In the genomic region with DNA sequence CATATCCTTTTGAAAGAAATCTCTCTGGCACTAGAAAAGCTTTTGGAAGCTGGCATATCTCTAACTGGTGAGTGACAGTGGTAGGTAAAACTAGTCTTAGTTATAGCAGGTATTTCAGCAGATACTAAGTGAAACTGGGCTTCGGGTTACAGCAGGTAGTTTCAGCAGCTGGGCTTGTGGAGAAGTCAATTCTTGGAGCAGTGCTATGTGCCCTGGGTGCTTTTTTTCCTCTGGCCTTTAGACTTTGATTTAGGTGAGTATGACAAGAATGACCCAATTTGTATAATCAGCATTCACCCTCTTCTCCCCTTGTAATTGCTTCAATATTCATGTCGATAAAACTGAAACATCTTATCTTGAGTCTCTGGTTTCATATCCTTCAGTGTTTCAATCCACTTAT, we compare ENCODE assay signal across 22 cellular contexts.
DNase-seq lines count a peak whose midpoint lies in the region; ATAC-seq and TF ChIP-seq lines count a peak whose summit lies in the region.
"Had no signal": no experiment of that assay in that cellular context is flagged by ENCODE, and none has a peak within 500 bp of the region (broad histone marks: within the 10 kb centered on the region; RNA-seq: fewer than 3 reads in every experiment).

No MANE protein-coding gene starts in this region.

- H3K36me3 ChIP-seq in HEK293 (ENCODE audit: control insufficient read depth in 2 of 2, insufficient read depth in 1 of 2, low read length in 2 of 2) (no peaks in the 10 kb centered on the region), ovary (no peaks in the 10 kb centered on the region)
- H3K36me3 ChIP-seq: BLaER1 had no signal

- POLR2A ChIA-PET in HEK293 (lab: Yijun Ruan, JAX) (no interaction called here), MCF 10A (lab: Yijun Ruan, JAX) (no interaction called here)

- intact Hi-C loops in MCF 10A (cut with micrococcal nuclease), result no loop called here
- intact Hi-C loops in ovary (cut with DNase I), result no loop called here

- H3K9me3 Mint-ChIP-seq in memory B cell (no peaks in the 10 kb centered on the region), MCF 10A (ENCODE audit: unreplicated experiment) (no peaks in the 10 kb centered on the region)
- H3K9me3 Mint-ChIP-seq: IgD-negative memory B cell had no signal

- no peak for ATAC-seq in memory B cell (ENCODE audit: low read depth)
- ATAC-seq in HG03097 (IDR thresholded peaks at IDR 0.05; ENCODE audit: low FRiP score, unreplicated experiment), result no peak
- ATAC-seq: A549, GM12878 had no signal

- DNase-seq in DMS53 (lab: John Stamatoyannopoulos, UW), result peak; percentile 0
- no peak for DNase-seq in DMS53 treated with DMSO at 0.1 percent for 48 hours (lab: John Stamatoyannopoulos, UW; ENCODE audit: unreplicated experiment)
- peak; percentile 4 for DNase-seq in OCI-M1 (lab: John Stamatoyannopoulos, UW)
- no peak for DNase-seq in memory B cell (ENCODE audit: low spot score in 2 of 2)
- DNase-seq in MCF 10A (ENCODE audit: unreplicated experiment), result no peak
- no peak for DNase-seq in ovary
- DNase-seq: CD4-positive, alpha-beta memory T cell; DMS153; DND-41; EL; GM23248; HCEC 1CT; KBM-7 had no signal

- BruUV-seq in MCF 10A (replicated peaks; lab: Mats Ljungman, UMichigan), result no TSS peak

- no peaks in the 10 kb centered on the region for H3K27me3 Mint-ChIP-seq in memory B cell
- H3K27me3 Mint-ChIP-seq in MCF 10A (ENCODE audit: insufficient read depth, unreplicated experiment), result no peaks in the 10 kb centered on the region
- H3K27me3 Mint-ChIP-seq: IgD-negative memory B cell had no signal

- H3K4me1 ChIP-seq in HEK293 (ENCODE audit: control insufficient read depth, insufficient read depth, low read length) (no peaks in the 10 kb centered on the region), ovary (ENCODE audit: insufficient read depth) (no peaks in the 10 kb centered on the region)
- H3K4me1 ChIP-seq: BLaER1 had no signal

- H3K4me3 Mint-ChIP-seq in memory B cell, result no peak overlapping the region
- H3K4me3 Mint-ChIP-seq in MCF 10A (ENCODE audit: unreplicated experiment), result no peak overlapping the region
- H3K4me3 Mint-ChIP-seq: CD14-positive monocyte; CD4-positive, alpha-beta memory T cell; IgD-negative memory B cell had no signal

- H3K27ac Mint-ChIP-seq in memory B cell (peak overlapping the region; percentile 59), MCF 10A (ENCODE audit: low read depth, unreplicated experiment) (no peak overlapping the region)
- H3K27ac Mint-ChIP-seq: CD14-positive monocyte; CD4-positive, alpha-beta memory T cell; IgD-negative memory B cell had no signal

- no peaks in the 10 kb centered on the region for H3K27me3 ChIP-seq in ovary
- H3K27me3 ChIP-seq: BLaER1 had no signal

- no peak for TF ChIP-seq EP300 in ovary (IDR thresholded peaks at IDR 0.05)

- no peaks in the 10 kb centered on the region for H3K9me3 ChIP-seq in HEK293 (ENCODE audit: control insufficient read depth, insufficient read depth, low read depth, low read length)
- no peaks in the 10 kb centered on the region for H3K9me3 ChIP-seq in ovary
- H3K9me3 ChIP-seq: BLaER1 had no signal

- CTCF ChIA-PET in HEK293 (lab: Yijun Ruan, JAX) (no interaction called here), MCF 10A (lab: Yijun Ruan, JAX) (no interaction called here)

- H3K36me3 Mint-ChIP-seq in memory B cell (peaks cover 29% of the 10 kb centered on the region), MCF 10A (ENCODE audit: insufficient read depth, unreplicated experiment) (peaks cover 96% of the 10 kb centered on the region)

- H3K27ac ChIP-seq in HEK293 (ENCODE audit: extremely low read depth, low read depth, low read length), result no peak overlapping the region
- no peak overlapping the region for H3K27ac ChIP-seq in ovary
- H3K27ac ChIP-seq: 22Rv1, A549, BLaER1, GM23248, HL-60 had no signal

- H3K4me1 Mint-ChIP-seq in memory B cell, result no peaks in the 10 kb centered on the region
- H3K4me1 Mint-ChIP-seq in MCF 10A (ENCODE audit: insufficient read depth, unreplicated experiment), result peaks cover 13% of the 10 kb centered on the region
- H3K4me1 Mint-ChIP-seq: CD14-positive monocyte; CD4-positive, alpha-beta memory T cell had no signal

- TF ChIP-seq POLR2A in ovary (IDR thresholded peaks at IDR 0.05), result no peak

- 61 to 83% (median 71%) methylated on average over 2 of the region's 2 CpGs for WGBS in ovary, 3 donors

- H3K4me3 ChIP-seq in HEK293 (ENCODE audit: low read depth, low read length) (no peak overlapping the region), ovary (no peak overlapping the region)
- H3K4me3 ChIP-seq: A549, BLaER1, GM12878, GM23248 had no signal

- TF ChIP-seq CTCF in HEK293 (tag by site-specific recombination; IDR thresholded peaks at IDR 0.05), result no peak
- TF ChIP-seq CTCF in MCF 10A (IDR thresholded peaks at IDR 0.05; ENCODE audit: unreplicated experiment), result no peak
- no peak for TF ChIP-seq CTCF in ovary (IDR thresholded peaks at IDR 0.05)

TF ChIP-seq in HEK293, 187 proteins besides CTCF, POLR2A, EP300 and RAD21:
- TF ChIP-seq TRIM28 (IDR thresholded peaks at IDR 0.05; ENCODE audit: borderline replicate concordance, low read length), result peak; percentile 13; the same call in 1 of the 2 replicates
- no peak for TF ChIP-seq ZNF433 (tag by site-specific recombination; IDR thresholded peaks at IDR 0.05; ENCODE audit: low read depth)

Comparison
In these comparisons a context has a peak if more than half of its experiments do, and no peak if none do; other contexts are left out.
1. DNase-seq: peak in DMS53 (single experiment) and OCI-M1 (single experiment); none in DMS53 treated with DMSO at 0.1 percent for 48 hours (single experiment), memory B cell (0 of 2), MCF 10A (single experiment) and ovary (0 of 5).